ENCODE assay signal across 8 cellular contexts in the genomic region with DNA sequence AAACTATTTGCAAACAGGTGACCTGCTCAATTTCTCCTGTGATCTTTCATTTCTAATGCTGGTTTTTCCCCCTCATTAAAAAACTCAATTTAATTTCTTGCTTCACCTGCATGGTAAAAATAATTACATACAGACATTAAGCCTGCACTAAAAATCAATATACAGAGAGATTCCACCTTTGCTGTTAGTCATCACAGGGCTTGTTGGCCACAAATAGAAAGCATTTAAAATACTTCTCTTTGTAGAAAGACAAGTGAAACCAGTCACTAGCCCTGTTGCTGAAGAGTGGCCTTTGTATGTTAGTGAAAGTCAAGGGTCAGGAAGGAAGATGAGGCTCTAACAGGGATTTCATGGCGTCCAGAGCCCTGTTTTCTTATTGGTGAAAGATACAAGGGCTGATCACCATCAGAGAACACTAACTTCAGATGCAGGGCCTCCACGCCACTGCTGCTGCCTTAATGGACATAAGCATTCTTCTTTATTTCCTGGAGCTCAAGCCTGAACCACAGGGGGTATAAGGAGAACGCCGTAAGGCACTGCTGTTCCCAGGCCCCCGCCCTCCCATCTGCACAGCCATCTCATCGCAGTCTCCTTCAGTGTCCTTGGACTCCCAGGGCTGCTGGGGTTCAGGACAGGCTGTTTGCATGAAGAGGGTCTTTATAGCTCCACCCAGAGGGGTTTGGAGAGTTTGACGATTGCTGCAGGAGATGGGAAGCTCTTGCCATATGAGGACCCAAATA.
A peak's percentile ranks its signal among the peaks of the same experiment; 100 is the strongest.
DNase-seq lines count a peak whose midpoint lies in the region; ATAC-seq and TF ChIP-seq lines count a peak whose summit lies in the region.

No MANE protein-coding gene starts in this region.

- no peak overlapping the region for H2AFZ ChIP-seq in OCI-LY1 (ENCODE audit: low read length)

- H3K27me3 ChIP-seq in heart right ventricle (no peaks in the 10 kb centered on the region), OCI-LY1 (ENCODE audit: insufficient read depth, low read length) (no peaks in the 10 kb centered on the region)

- H3K36me3 ChIP-seq in heart right ventricle = no peaks in the 10 kb centered on the region
- H3K36me3 ChIP-seq in OCI-LY1 (ENCODE audit: insufficient read depth, low read length) = no peaks in the 10 kb centered on the region

- TF ChIP-seq CTCF in heart right ventricle (IDR thresholded peaks at IDR 0.05) (no peak), OCI-LY1 (IDR thresholded peaks at IDR 0.05; ENCODE audit: low read length) (no peak)

- H3K4me3 ChIP-seq in heart right ventricle (no peak overlapping the region), OCI-LY1 (ENCODE audit: low read depth, low read length, poor library complexity, severe bottlenecking) (no peak overlapping the region)

- H3K4me2 ChIP-seq in OCI-LY1 (ENCODE audit: low read length) = peak overlapping the region; percentile 14; the same call in 1 of the 2 replicates

- H3F3A ChIP-seq in OCI-LY1 (ENCODE audit: insufficient read depth, low read length) = peaks cover 6% of the 10 kb centered on the region; the same call in 1 of the 2 replicates

- H3K4me1 ChIP-seq in heart right ventricle (peaks cover 40 to 90% (median 67%) of the 10 kb centered on the region in 9 donors), OCI-LY1 (ENCODE audit: insufficient read depth, low read length, severe bottlenecking) (peaks cover 80% of the 10 kb centered on the region)

- H3K9me3 ChIP-seq in heart right ventricle (no peaks in the 10 kb centered on the region), OCI-LY1 (ENCODE audit: low read length) (no peaks in the 10 kb centered on the region)

- H3K79me2 ChIP-seq in OCI-LY1 (ENCODE audit: insufficient read depth, low read length) = no peaks in the 10 kb centered on the region

- H3K27ac ChIP-seq in heart right ventricle (peak overlapping the region; percentile 91 to 100 (median 98)), OCI-LY1 (ENCODE audit: low read depth, low read length, poor library complexity, severe bottlenecking) (peak overlapping the region; percentile 96)

- H3K9me2 ChIP-seq in OCI-LY1 (ENCODE audit: low read depth, low read length) = no peaks in the 10 kb centered on the region

- no peak for DNase-seq in heart right ventricle
- DNase-seq in Right ventricle myocardium superior = no peak
- peak; percentile 16 to 40 for DNase-seq in erythroblast (lab: John Stamatoyannopoulos, UW)
- DNase-seq in smooth muscle cell of the brain vasculature (ENCODE audit: low read depth, low spot score) = peak; percentile 44
- no peak for DNase-seq in SKM-1 (lab: John Stamatoyannopoulos, UW; ENCODE audit: unreplicated experiment)

- intact Hi-C loops in heart right ventricle (cut with DNase I) (loop anchor here in 9 of 10 donors (2.0 to 10.0 kb wide), 17 partner anchors 35 to 350 kb away; a partner anchor contains a TSS), Right ventricle myocardium superior (cut with DNase I) (loop anchor here (10.0 kb wide), 3 partner anchors 158 to 232 kb away; no protein-coding TSS in a partner anchor)

- H3K9ac ChIP-seq in OCI-LY1 (ENCODE audit: low read length) = peak overlapping the region; percentile 10; the same call in 1 of the 2 replicates

- ATAC-seq in heart right ventricle (no peak), Right ventricle myocardium superior (ENCODE audit: poor library complexity) (no peak), GM19023 (IDR thresholded peaks at IDR 0.05; ENCODE audit: unreplicated experiment) (no peak), HG03571 (IDR thresholded peaks at IDR 0.05; ENCODE audit: unreplicated experiment) (no peak)

- H4K20me1 ChIP-seq in OCI-LY1 (ENCODE audit: insufficient read depth, low read length) = no peaks in the 10 kb centered on the region

- TF ChIP-seq POLR2A in erythroblast (IDR thresholded peaks at IDR 0.05; ENCODE audit: low read length) = no peak

- WGBS in heart right ventricle, 2 donors = 48 to 50% methylated on average over 7 of the region's 7 CpGs

Comparison
In these comparisons a context has a peak if more than half of its experiments do, and no peak if none do; other contexts are left out.
1. DNase-seq: peak in erythroblast (2 of 2) and smooth muscle cell of the brain vasculature (single experiment); none in heart right ventricle (0 of 2), Right ventricle myocardium superior (single experiment) and SKM-1 (single experiment).